ENCODE assay signal across 10 cellular contexts in the genomic region with DNA sequence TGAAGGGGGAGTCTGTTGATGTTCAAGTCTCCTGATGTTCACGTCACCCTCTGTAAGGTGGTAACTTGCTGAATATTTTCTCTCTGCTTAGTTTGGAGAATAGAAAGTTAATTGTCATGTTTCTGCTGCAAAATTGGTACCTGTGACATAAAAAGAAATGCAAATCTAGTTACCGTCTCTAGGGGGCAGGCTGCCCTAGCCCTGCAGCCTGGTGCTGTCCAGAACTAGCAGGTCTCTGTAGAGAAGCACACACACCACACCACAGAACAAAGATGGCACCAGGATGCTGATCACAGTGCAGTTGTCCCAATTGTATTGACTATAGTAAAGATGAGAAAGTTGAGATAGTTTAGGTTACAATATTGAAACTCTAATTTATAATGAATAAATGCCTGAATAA. TPM values are rescaled to one million over a fixed set of nuclear protein-coding genes. Genes with fewer than 3 reads are reported as not detected.
DNase-seq lines count a peak whose midpoint lies in the region; ATAC-seq and TF ChIP-seq lines count a peak whose summit lies in the region.
"Had no signal": no experiment of that assay in that cellular context is flagged by ENCODE, and none has a peak within 500 bp of the region (broad histone marks: within the 10 kb centered on the region; RNA-seq: fewer than 3 reads in every experiment).

No MANE protein-coding gene starts in this region.

- peaks cover 23% of the 10 kb centered on the region for H3K4me1 Mint-ChIP-seq in stimulated activated effector memory CD8-positive, alpha-beta T cell treated with anti-CD3 and anti-CD28 coated beads, Interleukin-12 subunit alpha, Interleukin-12 subunit beta, amount 100 ng/mL, for 72 hours
- H3K4me1 Mint-ChIP-seq: naive B cell had no signal

- CTCF ChIA-PET in SK-N-SH (lab: Yijun Ruan, JAX): interaction anchor here (1.0 kb wide), 4 partner anchors 18 to 96 kb away, joined by 3 to 5 read pairs (median 3); no protein-coding TSS in a partner anchor

- peaks cover 0 to 1% of the 10 kb centered on the region in 2 experiments; a peak in 1 of 4 replicates for H3K4me1 ChIP-seq in SK-N-SH (ENCODE audit: control insufficient read depth in 1 of 2, insufficient read depth in 2 of 2, low read depth in 1 of 2, low read length in 1 of 2)

- WGBS in SK-N-SH (ENCODE audit: low lambda C conversion rate): 12% methylated on average over 2 of the region's 2 CpGs

- H3K36me3 Mint-ChIP-seq in stimulated activated effector memory CD8-positive, alpha-beta T cell treated with anti-CD3 and anti-CD28 coated beads, Interleukin-12 subunit alpha, Interleukin-12 subunit beta, amount 100 ng/mL, for 72 hours: no peaks in the 10 kb centered on the region
- H3K36me3 Mint-ChIP-seq: naive B cell had no signal

- H3K4me3 ChIP-seq in SK-N-SH (ENCODE audit: low read depth in 2 of 2, low read length in 1 of 2) (no peak overlapping the region), fibroblast of the aortic adventitia (ENCODE audit: low read depth, low read length) (no peak overlapping the region)
- H3K4me3 ChIP-seq: SK-N-MC had no signal

- no peak overlapping the region for H2AFZ ChIP-seq in SK-N-SH (ENCODE audit: low read depth)

- H3K79me2 ChIP-seq in SK-N-SH (ENCODE audit: insufficient read depth): no peaks in the 10 kb centered on the region

- H3K27ac ChIP-seq in SK-N-SH (ENCODE audit: low read depth in 2 of 2, low read length in 1 of 2): no peak overlapping the region
- H3K27ac ChIP-seq: SK-N-MC had no signal

- ATAC-seq in GM19043 (IDR thresholded peaks at IDR 0.05; ENCODE audit: low read depth, unreplicated experiment) (peak; percentile 68), HG02970 (IDR thresholded peaks at IDR 0.05; ENCODE audit: low FRiP score, unreplicated experiment) (no peak)
- ATAC-seq in stimulated activated effector memory CD8-positive, alpha-beta T cell treated with anti-CD3 and anti-CD28 coated beads, Interleukin-12 subunit alpha, Interleukin-12 subunit beta, amount 100 ng/mL, for 72 hours: peak; percentile 71

- H3K9me3 Mint-ChIP-seq in stimulated activated effector memory CD8-positive, alpha-beta T cell treated with anti-CD3 and anti-CD28 coated beads, Interleukin-12 subunit alpha, Interleukin-12 subunit beta, amount 100 ng/mL, for 72 hours: no peaks in the 10 kb centered on the region

- no peaks in the 10 kb centered on the region for H3K9me2 ChIP-seq in SK-N-SH

- POLR2A ChIA-PET in SK-N-SH (lab: Yijun Ruan, JAX): no interaction called here

- H3K36me3 ChIP-seq in SK-N-SH (replicated peaks in 1 of 2; ENCODE audit: control insufficient read depth in 1 of 2, insufficient read depth in 2 of 2, low read length in 1 of 2): no peaks in the 10 kb centered on the region

- H3K27ac Mint-ChIP-seq in stimulated activated effector memory CD8-positive, alpha-beta T cell treated with anti-CD3 and anti-CD28 coated beads, Interleukin-12 subunit alpha, Interleukin-12 subunit beta, amount 100 ng/mL, for 72 hours: no peak overlapping the region
- H3K27ac Mint-ChIP-seq: naive B cell had no signal

- DNase-seq in D341Med (ENCODE audit: low spot score) (peak; percentile 47), HT1080 (ENCODE audit: low read depth) (peak; percentile 16), SK-N-SH (peak; percentile 22), fibroblast of the aortic adventitia (ENCODE audit: low read depth) (peak; percentile 22), GM19240 (ENCODE audit: insufficient read length, low spot score) (no peak)
- DNase-seq in stimulated activated effector memory CD8-positive, alpha-beta T cell treated with anti-CD3 and anti-CD28 coated beads, Interleukin-12 subunit alpha, Interleukin-12 subunit beta, amount 100 ng/mL, for 72 hours (ENCODE audit: low spot score in 2 of 2): no peak
- DNase-seq: naive B cell had no signal

- H4K20me1 ChIP-seq in SK-N-SH (ENCODE audit: insufficient read depth): no peaks in the 10 kb centered on the region

- H3K9me3 ChIP-seq in SK-N-SH: no peaks in the 10 kb centered on the region

- H3K27me3 ChIP-seq in SK-N-SH (ENCODE audit: insufficient read depth): no peaks in the 10 kb centered on the region; the same call in 1 of the 2 replicates

- TF ChIP-seq RAD21 in SK-N-SH (IDR thresholded peaks at IDR 0.05; ENCODE audit: low read length): peak; percentile 62

- H3K9ac ChIP-seq in SK-N-SH: no peak overlapping the region

- no peak overlapping the region for H3K4me2 ChIP-seq in SK-N-SH

- H3F3A ChIP-seq in SK-N-SH (replicated peaks; ENCODE audit: insufficient read depth): no peaks in the 10 kb centered on the region

- no peak for TF ChIP-seq EP300 in SK-N-SH (IDR thresholded peaks at IDR 0.05; ENCODE audit: borderline replicate concordance in 1 of 2, low read depth in 1 of 2, low read length in 1 of 2)

- no peak overlapping the region for H3K4me3 Mint-ChIP-seq in stimulated activated effector memory CD8-positive, alpha-beta T cell treated with anti-CD3 and anti-CD28 coated beads, Interleukin-12 subunit alpha, Interleukin-12 subunit beta, amount 100 ng/mL, for 72 hours
- H3K4me3 Mint-ChIP-seq: naive B cell had no signal

- TF ChIP-seq CTCF in SK-N-SH (IDR thresholded peaks at IDR 0.05) (peak; percentile 65), fibroblast of the aortic adventitia (IDR thresholded peaks at IDR 0.05; ENCODE audit: insufficient read depth, low read length) (peak; percentile 55)

TF ChIP-seq in SK-N-SH, 30 proteins besides CTCF, POLR2A, EP300 and RAD21:
- TF ChIP-seq, protein P1, sequence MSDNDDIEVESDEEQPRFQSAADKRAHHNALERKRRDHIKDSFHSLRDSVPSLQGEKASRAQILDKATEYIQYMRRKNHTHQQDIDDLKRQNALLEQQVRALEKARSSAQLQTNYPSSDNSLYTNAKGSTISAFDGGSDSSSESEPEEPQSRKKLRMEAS (IDR thresholded peaks at IDR 0.05; ENCODE audit: low read depth): no peak
- TF ChIP-seq, protein P2, sequence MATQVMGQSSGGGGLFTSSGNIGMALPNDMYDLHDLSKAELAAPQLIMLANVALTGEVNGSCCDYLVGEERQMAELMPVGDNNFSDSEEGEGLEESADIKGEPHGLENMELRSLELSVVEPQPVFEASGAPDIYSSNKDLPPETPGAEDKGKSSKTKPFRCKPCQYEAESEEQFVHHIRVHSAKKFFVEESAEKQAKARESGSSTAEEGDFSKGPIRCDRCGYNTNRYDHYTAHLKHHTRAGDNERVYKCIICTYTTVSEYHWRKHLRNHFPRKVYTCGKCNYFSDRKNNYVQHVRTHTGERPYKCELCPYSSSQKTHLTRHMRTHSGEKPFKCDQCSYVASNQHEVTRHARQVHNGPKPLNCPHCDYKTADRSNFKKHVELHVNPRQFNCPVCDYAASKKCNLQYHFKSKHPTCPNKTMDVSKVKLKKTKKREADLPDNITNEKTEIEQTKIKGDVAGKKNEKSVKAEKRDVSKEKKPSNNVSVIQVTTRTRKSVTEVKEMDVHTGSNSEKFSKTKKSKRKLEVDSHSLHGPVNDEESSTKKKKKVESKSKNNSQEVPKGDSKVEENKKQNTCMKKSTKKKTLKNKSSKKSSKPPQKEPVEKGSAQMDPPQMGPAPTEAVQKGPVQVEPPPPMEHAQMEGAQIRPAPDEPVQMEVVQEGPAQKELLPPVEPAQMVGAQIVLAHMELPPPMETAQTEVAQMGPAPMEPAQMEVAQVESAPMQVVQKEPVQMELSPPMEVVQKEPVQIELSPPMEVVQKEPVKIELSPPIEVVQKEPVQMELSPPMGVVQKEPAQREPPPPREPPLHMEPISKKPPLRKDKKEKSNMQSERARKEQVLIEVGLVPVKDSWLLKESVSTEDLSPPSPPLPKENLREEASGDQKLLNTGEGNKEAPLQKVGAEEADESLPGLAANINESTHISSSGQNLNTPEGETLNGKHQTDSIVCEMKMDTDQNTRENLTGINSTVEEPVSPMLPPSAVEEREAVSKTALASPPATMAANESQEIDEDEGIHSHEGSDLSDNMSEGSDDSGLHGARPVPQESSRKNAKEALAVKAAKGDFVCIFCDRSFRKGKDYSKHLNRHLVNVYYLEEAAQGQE (IDR thresholded peaks at IDR 0.05; ENCODE audit: low read depth, low read length): peak; percentile 84
TF ChIP-seq in SK-N-SH: peak in this region for 1.

RNA-seq across cellular contexts. Expression of a gene that starts 47.0 kb away (rescaled TPM):
- not detected in 2 replicates for total RNA-seq in HT1080 (2014; rRNA removed; shearing (Covaris generic))
- polyA plus RNA-seq in HT1080 (2015; cell fraction: cytosol; rRNA removed): not detected in 2 replicates
- polyA plus RNA-seq in HT1080 (2015; cell fraction: nucleus; rRNA removed): not detected in 2 replicates
- 0.07 and 0.11 TPM in 2 replicates for polyA plus RNA-seq in SK-N-SH (2012; rRNA removed)
- 0.10 and 0.12 TPM in 2 replicates for polyA plus RNA-seq in SK-N-SH (2012; cell fraction: cytosol; rRNA removed)
- polyA plus RNA-seq in SK-N-SH (2012; cell fraction: nucleus; rRNA removed): 0.15 TPM in 1 of 2 replicates, not detected in the other
- total RNA-seq in fibroblast of the aortic adventitia (ENCODE audit: low replicate concordance): not detected in 2 replicates

Comparison
In these comparisons a context has a peak if more than half of its experiments do, and no peak if none do; other contexts are left out.
1. DNase-seq: peak in D341Med (single experiment), HT1080 (single experiment), SK-N-SH (single experiment) and fibroblast of the aortic adventitia (single experiment); none in stimulated activated effector memory CD8-positive, alpha-beta T cell treated with anti-CD3 and anti-CD28 coated beads, Interleukin-12 subunit alpha, Interleukin-12 subunit beta, amount 100 ng/mL, for 72 hours (0 of 2) and GM19240 (single experiment).